Comparison of ENCODE assay signal across 14 cellular contexts in the genomic region with DNA sequence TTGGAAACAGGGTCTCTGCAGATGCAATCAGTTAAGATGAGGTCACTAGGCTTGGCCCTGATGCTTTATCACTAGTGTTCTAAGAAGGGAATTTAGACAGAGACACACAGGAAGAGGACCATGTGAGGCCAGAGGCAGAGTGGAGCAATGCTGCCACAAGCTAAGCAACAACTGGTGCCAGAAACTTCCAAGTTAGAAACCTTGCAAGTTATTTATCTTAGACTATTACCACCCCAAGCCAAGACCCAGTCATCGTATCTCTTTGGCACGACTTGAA.
DNase-seq lines count a peak whose midpoint lies in the region; ATAC-seq and TF ChIP-seq lines count a peak whose summit lies in the region.
"Had no signal": no experiment of that assay in that cellular context is flagged by ENCODE, and none has a peak within 500 bp of the region (broad histone marks: within the 10 kb centered on the region; RNA-seq: fewer than 3 reads in every experiment).

No MANE protein-coding gene starts in this region.

- H2AK5ac ChIP-seq in mesenchymal stem cell (ENCODE audit: low read length, severe bottlenecking), result no peak overlapping the region

- H3K79me1 ChIP-seq in mesenchymal stem cell (replicated peaks; ENCODE audit: low read length, poor library complexity, severe bottlenecking), result peaks cover 2% of the 10 kb centered on the region

- no peak overlapping the region for H3K18ac ChIP-seq in mesenchymal stem cell (ENCODE audit: low read depth in 1 of 2, low read length in 2 of 2)

- no peak for TF ChIP-seq CTCF in heart right ventricle (IDR thresholded peaks at IDR 0.05)

- no peak overlapping the region for H4K91ac ChIP-seq in mesenchymal stem cell (ENCODE audit: low read length)

- H2BK15ac ChIP-seq in mesenchymal stem cell (ENCODE audit: low read depth, poor library complexity, severe bottlenecking), result no peak overlapping the region

- H2BK5ac ChIP-seq in mesenchymal stem cell (ENCODE audit: low read depth, low read length, poor library complexity, severe bottlenecking), result no peak overlapping the region

- H3K9me3 ChIP-seq in heart right ventricle, result no peaks in the 10 kb centered on the region
- no peaks in the 10 kb centered on the region for H3K9me3 ChIP-seq in mesenchymal stem cell (ENCODE audit: control insufficient read depth, low read length)
- H3K9me3 ChIP-seq: SJSA1 had no signal

- no peak overlapping the region for H2AFZ ChIP-seq in mesenchymal stem cell (ENCODE audit: low read depth, low read length)

- H3K14ac ChIP-seq in mesenchymal stem cell (ENCODE audit: low read length in 2 of 2), result no peak overlapping the region

- peak; percentile 27 for ATAC-seq in left ventricle myocardium superior
- no peak for ATAC-seq in heart right ventricle
- ATAC-seq in HG03196 (IDR thresholded peaks at IDR 0.05; ENCODE audit: unreplicated experiment), result no peak

- no peak overlapping the region for H3K4ac ChIP-seq in mesenchymal stem cell (ENCODE audit: low read depth in 1 of 2, low read length in 2 of 2)

- H3K36me3 ChIP-seq in heart right ventricle, result peaks cover 0 to 98% (median 18%) of the 10 kb centered on the region in 9 donors
- H3K36me3 ChIP-seq in mesenchymal stem cell (ENCODE audit: control insufficient read depth in 1 of 2, insufficient read depth in 2 of 2, low read depth in 1 of 2, low read length in 2 of 2), result peaks cover 11 to 23% of the 10 kb centered on the region in 2 experiments

- H3K23ac ChIP-seq in mesenchymal stem cell (ENCODE audit: low read length in 2 of 2), result no peak overlapping the region

- H3K27me3 ChIP-seq in heart right ventricle (no peaks in the 10 kb centered on the region), mesenchymal stem cell (ENCODE audit: control insufficient read depth in 1 of 2, insufficient read depth in 1 of 2, low read length in 2 of 2) (no peaks in the 10 kb centered on the region)
- H3K27me3 ChIP-seq: SJSA1 had no signal

- no peak overlapping the region for H3K4me2 ChIP-seq in mesenchymal stem cell (ENCODE audit: low read length, poor library complexity, severe bottlenecking)
- H3K4me2 ChIP-seq: KMS-11 had no signal

- H3K4me3 ChIP-seq in heart right ventricle (no peak overlapping the region), mesenchymal stem cell (ENCODE audit: insufficient read depth in 1 of 2, low read depth in 1 of 2, low read length in 2 of 2) (no peak overlapping the region)
- H3K4me3 ChIP-seq: SJSA1 had no signal

- DNase-seq in left ventricle myocardium superior (no peak), heart right ventricle (no peak), amniotic epithelial cell (ENCODE audit: low read depth) (peak; percentile 23), mesenchymal stem cell (no peak), CD1c-positive myeloid dendritic cell (ENCODE audit: extremely low spot score) (no peak), activated gamma-delta T cell (lab: John Stamatoyannopoulos, UW) (no peak)
- DNase-seq: HFFc6, NCI-H1436, NCI-H2029 treated with DMSO at 0.1 percent for 48 hours, NCI-H774, RPMI8226 had no signal

- peak overlapping the region; percentile 1 for H4K8ac ChIP-seq in mesenchymal stem cell (ENCODE audit: low read length)

- H3K27ac ChIP-seq in heart right ventricle, result peak overlapping the region in 1 of 10 donors; percentile 28
- H3K27ac ChIP-seq in mesenchymal stem cell (ENCODE audit: low read length, poor library complexity, severe bottlenecking), result no peak overlapping the region
- H3K27ac ChIP-seq: KMS-11, SJSA1 had no signal

- H3K4me1 ChIP-seq in heart right ventricle, result peaks cover 0 to 33% (median 6%) of the 10 kb centered on the region in 9 donors
- no peaks in the 10 kb centered on the region for H3K4me1 ChIP-seq in mesenchymal stem cell (ENCODE audit: control insufficient read depth, insufficient read depth, low read depth, low read length)
- H3K4me1 ChIP-seq: SJSA1 had no signal

- intact Hi-C loops in left ventricle myocardium superior (cut with micrococcal nuclease), result no loop called here
- intact Hi-C loops in heart right ventricle (cut with DNase I), result loop anchor here in 1 of 10 donors (10.0 kb wide), 1 partner anchor 78 kb away; a partner anchor contains a TSS

- H3K9ac ChIP-seq in mesenchymal stem cell (ENCODE audit: low read length), result no peak overlapping the region
- H3K9ac ChIP-seq: KMS-11 had no signal

- WGBS in heart right ventricle, 2 donors, result 45 to 50% methylated on average over 2 of the region's 2 CpGs
- WGBS in mesenchymal stem cell, result 92% methylated on average over 2 of the region's 2 CpGs

- H2BK120ac ChIP-seq in mesenchymal stem cell (ENCODE audit: low read depth, low read length), result no peak overlapping the region

- H2BK12ac ChIP-seq in mesenchymal stem cell (ENCODE audit: low read length in 2 of 2), result no peak overlapping the region
